In genomic region chr7:49520971-49521370, GRCh38 we compare ENCODE assay signal across 25 cellular contexts.
"Had no signal": no experiment of that assay in that cellular context is flagged by ENCODE, and none has a peak within 500 bp of the region (broad histone marks: within the 10 kb centered on the region; RNA-seq: fewer than 3 reads in every experiment).

No MANE protein-coding gene starts in this region.

- H3K9ac ChIP-seq: SK-N-SH had no signal

- ATAC-seq: activated CD8-positive, alpha-beta T cell treated with anti-CD3 and anti-CD28 coated beads for 36 hours; activated T-cell treated with anti-CD3 and anti-CD28 coated beads, Interleukin-2, amount 50 U/mL, for 72 hours had no signal

- H3K9me3 ChIP-seq: breast epithelium, Peyer's patch, SJCRH30, SK-N-SH had no signal

- H3K27ac ChIP-seq: breast epithelium, Peyer's patch, RWPE1, SJCRH30, VCaP had no signal

- H3K4me2 ChIP-seq: SK-N-SH had no signal

- H3K36me3 ChIP-seq: breast epithelium, Peyer's patch, SJCRH30 had no signal

- H3K4me3 ChIP-seq: breast epithelium, Peyer's patch, SJCRH30 had no signal

- H3K27me3 ChIP-seq: breast epithelium, Peyer's patch had no signal

- DNase-seq: activated CD4-positive, alpha-beta T cell treated with anti-CD3 and anti-CD28 coated beads for 4 hours; activated CD8-positive, alpha-beta memory T cell treated with anti-CD3 and anti-CD28 coated beads, Interleukin-2, amount 50 U/mL, for 4 hours; activated CD8-positive, alpha-beta T cell treated with anti-CD3 and anti-CD28 coated beads for 36 hours; activated gamma-delta T cell treated with Interleukin-2 at 50 U/mL for 16 hours; activated naive CD4-positive, alpha-beta T cell treated with anti-CD3 and anti-CD28 coated beads, Interleukin-2, amount 10 ng/mL, durations not matched to agents 7 days and 5 days; activated naive CD8-positive, alpha-beta T cell treated with anti-CD3 and anti-CD28 coated beads for 36 hours; activated T-cell treated with anti-CD3 and anti-CD28 coated beads, Interleukin-2, amount 50 U/mL, for 72 hours; KG1; NCI-H1092; NCI-H1417 treated with DMSO at 0.1 percent for 48 hours; NCI-H1694; NCI-H2029 treated with DMSO at 0.1 percent for 48 hours; NCI-H345; NCI-H510A; NCI-H526 treated with DMSO at 0.1 percent for 48 hours; NCI-H82; NK-92 treated with Interleukin-12 subunit alpha and Interleukin-12 subunit beta, amount 100 ng/mL, for 24 hours; Peyer's patch; Right ventricle myocardium superior; SJCRH30; SK-N-SH; T-helper 1 cell had no signal

- H3K4me1 ChIP-seq: breast epithelium, Peyer's patch, SJCRH30 had no signal
